Comparison of ENCODE assay signal across 1 cellular context in genomic region chrX:149773768-149774167, GRCh38. TPM values are rescaled to one million over a fixed set of nuclear protein-coding genes. Genes with fewer than 3 reads are reported as not detected.
"Had no signal": no experiment of that assay in that cellular context is flagged by ENCODE, and none has a peak within 500 bp of the region (broad histone marks: within the 10 kb centered on the region; RNA-seq: fewer than 3 reads in every experiment).

Gene HSFX1 (plus strand): TSS chrX:149774068. CDS start chrX:149774682, 614 bp downstream.

RNA-seq across cellular contexts. Expression of gene HSFX1, which starts in this region (rescaled TPM):
- total RNA-seq: epithelial cell of proximal tubule had no signal
